ENCODE assay signal across 13 cellular contexts in genomic region chr15:38535451-38536200, GRCh38. TPM values are rescaled to one million over a fixed set of nuclear protein-coding genes. Genes with fewer than 3 reads are reported as not detected.
DNase-seq lines count a peak whose midpoint lies in the region; ATAC-seq and TF ChIP-seq lines count a peak whose summit lies in the region.
"Had no signal": no experiment of that assay in that cellular context is flagged by ENCODE, and none has a peak within 500 bp of the region (broad histone marks: within the 10 kb centered on the region; RNA-seq: fewer than 3 reads in every experiment).

No MANE protein-coding gene starts in this region.

- H3K4me1 Mint-ChIP-seq in activated T-cell treated with anti-CD3 and anti-CD28 coated beads, Interleukin-2, amount 50 U/mL, for 24 hours (ENCODE audit: low read depth) = peaks cover 98% of the 10 kb centered on the region
- H3K4me1 Mint-ChIP-seq in activated naive CD8-positive, alpha-beta T cell treated with anti-CD3 and anti-CD28 coated beads, Interleukin-2, amount 50 U/mL, for 24 hours = peaks cover 99% of the 10 kb centered on the region
- H3K4me1 Mint-ChIP-seq in stimulated activated effector memory CD8-positive, alpha-beta T cell treated with anti-CD3 and anti-CD28 coated beads, Interleukin-12 subunit alpha, Interleukin-12 subunit beta, amount 100 ng/mL, for 72 hours = peaks cover 97% of the 10 kb centered on the region

- no peaks in the 10 kb centered on the region for H3K27me3 Mint-ChIP-seq in activated T-cell treated with anti-CD3 and anti-CD28 coated beads, Interleukin-2, amount 50 U/mL, for 24 hours
- no peaks in the 10 kb centered on the region for H3K27me3 Mint-ChIP-seq in activated naive CD8-positive, alpha-beta T cell treated with anti-CD3 and anti-CD28 coated beads, Interleukin-2, amount 50 U/mL, for 24 hours

- no peak for ATAC-seq in activated naive CD8-positive, alpha-beta T cell treated with anti-CD3 and anti-CD28 coated beads, Interleukin-2, amount 50 U/mL, for 24 hours
- ATAC-seq in right cardiac atrium (peak; percentile 17 to 67), upper lobe of right lung (no peak), GM19467 (IDR thresholded peaks at IDR 0.05; ENCODE audit: unreplicated experiment) (no peak)
- no peak for ATAC-seq in stimulated activated effector memory CD8-positive, alpha-beta T cell treated with anti-CD3 and anti-CD28 coated beads, Interleukin-12 subunit alpha, Interleukin-12 subunit beta, amount 100 ng/mL, for 72 hours

- no peak overlapping the region for H3K4me3 ChIP-seq in right cardiac atrium (ENCODE audit: low read length)
- no peak overlapping the region for H3K4me3 ChIP-seq in upper lobe of right lung
- H3K4me3 ChIP-seq: ascending aorta, spleen had no signal

- H3K36me3 Mint-ChIP-seq in activated T-cell treated with anti-CD3 and anti-CD28 coated beads, Interleukin-2, amount 50 U/mL, for 24 hours (ENCODE audit: low read depth) = peaks cover 89% of the 10 kb centered on the region
- peaks cover 63% of the 10 kb centered on the region for H3K36me3 Mint-ChIP-seq in activated naive CD8-positive, alpha-beta T cell treated with anti-CD3 and anti-CD28 coated beads, Interleukin-2, amount 50 U/mL, for 24 hours (ENCODE audit: low read depth)
- peaks cover 100% of the 10 kb centered on the region for H3K36me3 Mint-ChIP-seq in stimulated activated effector memory CD8-positive, alpha-beta T cell treated with anti-CD3 and anti-CD28 coated beads, Interleukin-12 subunit alpha, Interleukin-12 subunit beta, amount 100 ng/mL, for 72 hours

- no peak overlapping the region for H3K27ac ChIP-seq in right cardiac atrium (ENCODE audit: low read length)
- no peak overlapping the region for H3K27ac ChIP-seq in upper lobe of right lung
- H3K27ac ChIP-seq: ascending aorta had no signal

- intact Hi-C loops in right cardiac atrium (cut with DNase I) = no loop called here
- intact Hi-C loops in upper lobe of right lung (cut with DNase I) = no loop called here

- WGBS in right cardiac atrium = 64% methylated on average over 8 of the region's 8 CpGs

- H3K4me3 Mint-ChIP-seq in activated T-cell treated with anti-CD3 and anti-CD28 coated beads, Interleukin-2, amount 50 U/mL, for 24 hours = no peak overlapping the region
- no peak overlapping the region for H3K4me3 Mint-ChIP-seq in activated naive CD8-positive, alpha-beta T cell treated with anti-CD3 and anti-CD28 coated beads, Interleukin-2, amount 50 U/mL, for 24 hours
- H3K4me3 Mint-ChIP-seq in stimulated activated effector memory CD8-positive, alpha-beta T cell treated with anti-CD3 and anti-CD28 coated beads, Interleukin-12 subunit alpha, Interleukin-12 subunit beta, amount 100 ng/mL, for 72 hours = peak overlapping the region; percentile 44

- DNase-seq in activated T-cell treated with anti-CD3 and anti-CD28 coated beads, Interleukin-2, amount 50 U/mL, for 24 hours = no peak
- DNase-seq in activated T-cell treated with anti-CD3 and anti-CD28 coated beads, Interleukin-2, amount 50 U/mL, for 1 hour = no peak
- no peak for DNase-seq in activated naive CD8-positive, alpha-beta T cell treated with anti-CD3 and anti-CD28 coated beads, Interleukin-2, amount 50 U/mL, for 24 hours
- peak in 2 of 3 donors; percentile 28 to 54 for DNase-seq in right cardiac atrium
- no peak for DNase-seq in stimulated activated effector memory CD8-positive, alpha-beta T cell treated with anti-CD3 and anti-CD28 coated beads, Interleukin-12 subunit alpha, Interleukin-12 subunit beta, amount 100 ng/mL, for 72 hours (ENCODE audit: low spot score in 2 of 2)
- DNase-seq in upper lobe of right lung = no peak
- no peak for DNase-seq in GM10266 (ENCODE audit: extremely low spot score)
- DNase-seq: KG1, NCI-H1694, NCI-H82, spleen had no signal

- H3K27ac Mint-ChIP-seq in activated T-cell treated with anti-CD3 and anti-CD28 coated beads, Interleukin-2, amount 50 U/mL, for 24 hours = peak overlapping the region; percentile 68
- peak overlapping the region; percentile 71 for H3K27ac Mint-ChIP-seq in activated naive CD8-positive, alpha-beta T cell treated with anti-CD3 and anti-CD28 coated beads, Interleukin-2, amount 50 U/mL, for 24 hours
- H3K27ac Mint-ChIP-seq in stimulated activated effector memory CD8-positive, alpha-beta T cell treated with anti-CD3 and anti-CD28 coated beads, Interleukin-12 subunit alpha, Interleukin-12 subunit beta, amount 100 ng/mL, for 72 hours = peak overlapping the region; percentile 52

- H3K4me1 ChIP-seq in right cardiac atrium (ENCODE audit: control insufficient read depth, insufficient read depth, low read length) (peaks cover 1% of the 10 kb centered on the region), upper lobe of right lung (no peaks in the 10 kb centered on the region)
- H3K4me1 ChIP-seq: ascending aorta had no signal

- H3K9me3 ChIP-seq in right cardiac atrium (ENCODE audit: control insufficient read depth, low read length) = no peaks in the 10 kb centered on the region
- no peaks in the 10 kb centered on the region for H3K9me3 ChIP-seq in upper lobe of right lung
- H3K9me3 ChIP-seq: ascending aorta, spleen had no signal

- H3K9me3 Mint-ChIP-seq in activated T-cell treated with anti-CD3 and anti-CD28 coated beads, Interleukin-2, amount 50 U/mL, for 24 hours = no peaks in the 10 kb centered on the region
- no peaks in the 10 kb centered on the region for H3K9me3 Mint-ChIP-seq in activated naive CD8-positive, alpha-beta T cell treated with anti-CD3 and anti-CD28 coated beads, Interleukin-2, amount 50 U/mL, for 24 hours
- no peaks in the 10 kb centered on the region for H3K9me3 Mint-ChIP-seq in stimulated activated effector memory CD8-positive, alpha-beta T cell treated with anti-CD3 and anti-CD28 coated beads, Interleukin-12 subunit alpha, Interleukin-12 subunit beta, amount 100 ng/mL, for 72 hours

- TF ChIP-seq CTCF in upper lobe of right lung (IDR thresholded peaks at IDR 0.05) = no peak
- TF ChIP-seq CTCF in GM10266 (IDR thresholded peaks at IDR 0.05; ENCODE audit: control insufficient read depth, insufficient read depth, low read depth, missing control alignments) = no peak

- no peaks in the 10 kb centered on the region for H3K36me3 ChIP-seq in upper lobe of right lung
- H3K36me3 ChIP-seq: ascending aorta had no signal

- H3K27me3 ChIP-seq in right cardiac atrium (ENCODE audit: control insufficient read depth, insufficient read depth) = no peaks in the 10 kb centered on the region
- H3K27me3 ChIP-seq in upper lobe of right lung = no peaks in the 10 kb centered on the region
- H3K27me3 ChIP-seq: ascending aorta, spleen had no signal

RNA-seq across cellular contexts. Expression of gene RASGRP1, which starts 29.0 kb away (rescaled TPM):
- total RNA-seq in right cardiac atrium (1 to 10 TPM; 1.3 to 3.5 (median 2.0) TPM), upper lobe of right lung (9.4 TPM)
- polyA plus RNA-seq in right cardiac atrium = 0.43 TPM
- total RNA-seq: ascending aorta had no signal

Comparison
In these comparisons a context has a peak if more than half of its experiments do, and no peak if none do; other contexts are left out.
1. DNase-seq: peak in right cardiac atrium (2 of 3); none in activated T-cell treated with anti-CD3 and anti-CD28 coated beads, Interleukin-2, amount 50 U/mL, for 24 hours (single experiment), activated T-cell treated with anti-CD3 and anti-CD28 coated beads, Interleukin-2, amount 50 U/mL, for 1 hour (single experiment), activated naive CD8-positive, alpha-beta T cell treated with anti-CD3 and anti-CD28 coated beads, Interleukin-2, amount 50 U/mL, for 24 hours (single experiment), stimulated activated effector memory CD8-positive, alpha-beta T cell treated with anti-CD3 and anti-CD28 coated beads, Interleukin-12 subunit alpha, Interleukin-12 subunit beta, amount 100 ng/mL, for 72 hours (0 of 2), upper lobe of right lung (single experiment) and GM10266 (single experiment).
2. ATAC-seq: peak in right cardiac atrium (2 of 2); none in activated naive CD8-positive, alpha-beta T cell treated with anti-CD3 and anti-CD28 coated beads, Interleukin-2, amount 50 U/mL, for 24 hours (single experiment), stimulated activated effector memory CD8-positive, alpha-beta T cell treated with anti-CD3 and anti-CD28 coated beads, Interleukin-12 subunit alpha, Interleukin-12 subunit beta, amount 100 ng/mL, for 72 hours (single experiment), upper lobe of right lung (single experiment) and GM19467 (single experiment).
3. Peak in every context shown above with its lines, with median percentiles within 50 percentile points of each other: H3K27ac Mint-ChIP-seq.